1 cellular context compared by ENCODE assay signal in genomic region chr1:234978397-234979291, GRCh38.
TF ChIP-seq lines count a peak whose summit lies in the region.

No MANE protein-coding gene starts in this region.

TF ChIP-seq in HepG2, 621 proteins besides CTCF, POLR2A, EP300 and RAD21 (continued from another document and continues in another):
- TF ChIP-seq ZNF646 (CRISPR knock-in tag; IDR thresholded peaks at IDR 0.05) (peak; percentile 95), FOXP4 (CRISPR knock-in tag; IDR thresholded peaks at IDR 0.05) (peak; percentile 95), ZNF574 (CRISPR knock-in tag; IDR thresholded peaks at IDR 0.05) (peak; percentile 79), ZNF335 (CRISPR knock-in tag; IDR thresholded peaks at IDR 0.05) (no peak; the same call in 1 of the 2 replicates), MLXIP (CRISPR knock-in tag; IDR thresholded peaks at IDR 0.05; ENCODE audit: borderline replicate concordance) (no peak), ZFP82 (CRISPR knock-in tag; IDR thresholded peaks at IDR 0.05; ENCODE audit: borderline replicate concordance) (no peak), SPEN (CRISPR knock-in tag; IDR thresholded peaks at IDR 0.05; ENCODE audit: low read depth) (peak; percentile 90), CENPX (CRISPR knock-in tag; IDR thresholded peaks at IDR 0.05) (no peak), ZNF839 (CRISPR knock-in tag; IDR thresholded peaks at IDR 0.05; ENCODE audit: borderline replicate concordance) (no peak), ZNF792 (CRISPR knock-in tag; IDR thresholded peaks at IDR 0.05) (no peak), ZNF550 (CRISPR knock-in tag; IDR thresholded peaks at IDR 0.05; ENCODE audit: borderline replicate concordance) (no peak), ZNF766 (CRISPR knock-in tag; IDR thresholded peaks at IDR 0.05; ENCODE audit: borderline replicate concordance) (no peak), HDAC2 (CRISPR knock-in tag; IDR thresholded peaks at IDR 0.05) (peak; percentile 96), ELK4 (CRISPR knock-in tag; IDR thresholded peaks at IDR 0.05; ENCODE audit: borderline replicate concordance) (no peak), GATAD1 (CRISPR knock-in tag; IDR thresholded peaks at IDR 0.05) (peak; percentile 30; the same call in 1 of the 2 replicates), KLF6 (CRISPR knock-in tag; IDR thresholded peaks at IDR 0.05) (0 out of 2 replicates have a peak, but pooled peaks have one; percentile 56), ETS1 (CRISPR knock-in tag; IDR thresholded peaks at IDR 0.05) (no peak), ZNF142 (CRISPR knock-in tag; IDR thresholded peaks at IDR 0.05) (0 out of 2 replicates have a peak, but pooled peaks have one; percentile 44), TAF15 (IDR thresholded peaks at IDR 0.05; ENCODE audit: low read depth, low read length, poor library complexity, severe bottlenecking) (no peak), HNF4A (CRISPR knock-in tag; IDR thresholded peaks at IDR 0.05) (peak; percentile 100), MIER3 (CRISPR knock-in tag; IDR thresholded peaks at IDR 0.05; ENCODE audit: borderline replicate concordance) (peak; percentile 78), ZNF205 (CRISPR knock-in tag; IDR thresholded peaks at IDR 0.05) (peak; percentile 74), ZNF317 (CRISPR knock-in tag; IDR thresholded peaks at IDR 0.05) (peak; percentile 70; the same call in 1 of the 2 replicates), HNRNPUL1 (IDR thresholded peaks at IDR 0.05; ENCODE audit: low read depth, low read length) (no peak), ZNF543 (CRISPR knock-in tag; IDR thresholded peaks at IDR 0.05) (no peak), KDM1A (CRISPR knock-in tag; IDR thresholded peaks at IDR 0.05) (peak; percentile 77), ZNF343 (CRISPR knock-in tag; IDR thresholded peaks at IDR 0.05) (no peak), ZNF18 (CRISPR knock-in tag; IDR thresholded peaks at IDR 0.05; ENCODE audit: insufficient replicate concordance) (peak; percentile 57), ZZZ3 (CRISPR knock-in tag; IDR thresholded peaks at IDR 0.05; ENCODE audit: borderline replicate concordance) (peak; percentile 54; the same call in 1 of the 2 replicates), ZSCAN20 (CRISPR knock-in tag; IDR thresholded peaks at IDR 0.05; ENCODE audit: borderline replicate concordance) (no peak), KLF16 (CRISPR knock-in tag; IDR thresholded peaks at IDR 0.05) (peak in 1 of 2 experiments; percentile 62; a peak in 1 of 4 replicates), TEAD2 (CRISPR knock-in tag; IDR thresholded peaks at IDR 0.05) (no peak)
